Comparison of ENCODE assay signal across 1 cellular context in the genomic region with DNA sequence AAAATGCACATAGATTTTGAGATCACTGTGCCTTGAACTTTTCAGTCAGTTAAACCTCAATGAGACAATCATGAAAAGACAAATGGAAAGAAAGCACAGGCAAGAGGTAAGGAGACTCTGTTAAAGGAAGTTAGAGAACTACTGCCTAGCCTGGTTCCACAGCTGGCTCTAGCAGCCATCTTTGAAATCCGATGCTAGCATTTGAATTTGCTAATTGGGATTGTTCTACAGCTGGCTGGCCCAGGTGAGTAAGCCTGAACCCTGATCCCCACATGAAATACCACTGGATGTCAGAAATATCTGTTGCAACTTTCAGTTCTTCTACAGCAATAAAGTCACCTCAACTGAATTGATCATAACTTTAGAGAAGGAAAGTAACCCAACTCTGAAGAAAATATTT.
TF ChIP-seq lines count a peak whose summit lies in the region.

No MANE protein-coding gene starts in this region.

TF ChIP-seq in HepG2, 621 proteins besides CTCF, POLR2A, EP300 and RAD21 (continued from another document):
- no peak for TF ChIP-seq MED8 (CRISPR knock-in tag; IDR thresholded peaks at IDR 0.05; ENCODE audit: insufficient replicate concordance)
- TF ChIP-seq SPEN (CRISPR knock-in tag; IDR thresholded peaks at IDR 0.05; ENCODE audit: low read depth): no peak
- no peak for TF ChIP-seq ZSCAN9 (CRISPR knock-in tag; IDR thresholded peaks at IDR 0.05; ENCODE audit: borderline replicate concordance)
- no peak for TF ChIP-seq ZNF646 (CRISPR knock-in tag; IDR thresholded peaks at IDR 0.05)
- TF ChIP-seq TAF1 (CRISPR knock-in tag; IDR thresholded peaks at IDR 0.05): no peak
- TF ChIP-seq ZNF503 (CRISPR knock-in tag; IDR thresholded peaks at IDR 0.05): no peak
- TF ChIP-seq, protein P1, sequence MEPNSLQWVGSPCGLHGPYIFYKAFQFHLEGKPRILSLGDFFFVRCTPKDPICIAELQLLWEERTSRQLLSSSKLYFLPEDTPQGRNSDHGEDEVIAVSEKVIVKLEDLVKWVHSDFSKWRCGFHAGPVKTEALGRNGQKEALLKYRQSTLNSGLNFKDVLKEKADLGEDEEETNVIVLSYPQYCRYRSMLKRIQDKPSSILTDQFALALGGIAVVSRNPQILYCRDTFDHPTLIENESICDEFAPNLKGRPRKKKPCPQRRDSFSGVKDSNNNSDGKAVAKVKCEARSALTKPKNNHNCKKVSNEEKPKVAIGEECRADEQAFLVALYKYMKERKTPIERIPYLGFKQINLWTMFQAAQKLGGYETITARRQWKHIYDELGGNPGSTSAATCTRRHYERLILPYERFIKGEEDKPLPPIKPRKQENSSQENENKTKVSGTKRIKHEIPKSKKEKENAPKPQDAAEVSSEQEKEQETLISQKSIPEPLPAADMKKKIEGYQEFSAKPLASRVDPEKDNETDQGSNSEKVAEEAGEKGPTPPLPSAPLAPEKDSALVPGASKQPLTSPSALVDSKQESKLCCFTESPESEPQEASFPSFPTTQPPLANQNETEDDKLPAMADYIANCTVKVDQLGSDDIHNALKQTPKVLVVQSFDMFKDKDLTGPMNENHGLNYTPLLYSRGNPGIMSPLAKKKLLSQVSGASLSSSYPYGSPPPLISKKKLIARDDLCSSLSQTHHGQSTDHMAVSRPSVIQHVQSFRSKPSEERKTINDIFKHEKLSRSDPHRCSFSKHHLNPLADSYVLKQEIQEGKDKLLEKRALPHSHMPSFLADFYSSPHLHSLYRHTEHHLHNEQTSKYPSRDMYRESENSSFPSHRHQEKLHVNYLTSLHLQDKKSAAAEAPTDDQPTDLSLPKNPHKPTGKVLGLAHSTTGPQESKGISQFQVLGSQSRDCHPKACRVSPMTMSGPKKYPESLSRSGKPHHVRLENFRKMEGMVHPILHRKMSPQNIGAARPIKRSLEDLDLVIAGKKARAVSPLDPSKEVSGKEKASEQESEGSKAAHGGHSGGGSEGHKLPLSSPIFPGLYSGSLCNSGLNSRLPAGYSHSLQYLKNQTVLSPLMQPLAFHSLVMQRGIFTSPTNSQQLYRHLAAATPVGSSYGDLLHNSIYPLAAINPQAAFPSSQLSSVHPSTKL (CRISPR knock-in tag; IDR thresholded peaks at IDR 0.05): no peak
- no peak for TF ChIP-seq SMARCE1 (IDR thresholded peaks at IDR 0.05; ENCODE audit: borderline replicate concordance)
- TF ChIP-seq ZMYM3 (CRISPR knock-in tag; IDR thresholded peaks at IDR 0.05): no peak
- TF ChIP-seq ZSCAN25 (CRISPR knock-in tag; IDR thresholded peaks at IDR 0.05): no peak
